Comparison of ENCODE assay signal across 9 cellular contexts in genomic region chr20:32538526-32538918, GRCh38. TPM values are rescaled to one million over a fixed set of nuclear protein-coding genes. Genes with fewer than 3 reads are reported as not detected.
A peak's percentile ranks its signal among the peaks of the same experiment; 100 is the strongest.
DNase-seq lines count a peak whose midpoint lies in the region; ATAC-seq and FAIRE-seq lines count a peak whose summit lies in the region.
"Had no signal": no experiment of that assay in that cellular context is flagged by ENCODE, and none has a peak within 500 bp of the region (broad histone marks: within the 10 kb centered on the region; RNA-seq: fewer than 3 reads in every experiment).

No MANE protein-coding gene starts in this region.

- no peak for FAIRE-seq in RCC 7860 (lab: Jason Lieb, UNC)

- H3K4me3 Mint-ChIP-seq in stimulated activated naive CD8-positive, alpha-beta T cell treated with anti-CD3 and anti-CD28 coated beads, Interleukin-15, amount 100 ng/mL, for 72 hours: peak overlapping the region; percentile 79 to 80

- peak overlapping the region; percentile 43 to 85 for H3K27ac Mint-ChIP-seq in stimulated activated naive CD8-positive, alpha-beta T cell treated with anti-CD3 and anti-CD28 coated beads, Interleukin-15, amount 100 ng/mL, for 72 hours

- intact Hi-C loops in left ventricle myocardium superior (cut with micrococcal nuclease): no loop called here

- no peaks in the 10 kb centered on the region for H3K27me3 Mint-ChIP-seq in stimulated activated naive CD8-positive, alpha-beta T cell treated with anti-CD3 and anti-CD28 coated beads, Interleukin-15, amount 100 ng/mL, for 72 hours

- DNase-seq in NCI-H2081 (lab: John Stamatoyannopoulos, UW) (peak; percentile 38 to 53), NCI-H2081 treated with DMSO at 0.1 percent for 48 hours (lab: John Stamatoyannopoulos, UW) (no peak), left ventricle myocardium superior (no peak), foreskin melanocyte (no peak), RCC 7860 (ENCODE audit: low spot score) (no peak), KG1 (lab: John Stamatoyannopoulos, UW) (no peak)
- DNase-seq in activated T-cell treated with anti-CD3 and anti-CD28 coated beads, Interleukin-2, amount 50 U/mL, for 48 hours: peak; percentile 59 to 64
- no peak for DNase-seq in stimulated activated naive CD8-positive, alpha-beta T cell treated with anti-CD3 and anti-CD28 coated beads, Interleukin-15, amount 100 ng/mL, for 72 hours
- DNase-seq: ACHN had no signal

- ATAC-seq in left ventricle myocardium superior: peak; percentile 5
- no peak for ATAC-seq in stimulated activated naive CD8-positive, alpha-beta T cell treated with anti-CD3 and anti-CD28 coated beads, Interleukin-15, amount 100 ng/mL, for 72 hours

- H3K9me3 Mint-ChIP-seq in stimulated activated naive CD8-positive, alpha-beta T cell treated with anti-CD3 and anti-CD28 coated beads, Interleukin-15, amount 100 ng/mL, for 72 hours: no peaks in the 10 kb centered on the region

- H3K4me1 Mint-ChIP-seq in stimulated activated naive CD8-positive, alpha-beta T cell treated with anti-CD3 and anti-CD28 coated beads, Interleukin-15, amount 100 ng/mL, for 72 hours: peaks cover 94% of the 10 kb centered on the region

RNA-seq across cellular contexts. Expression of gene NOL4L, which starts 46.6 kb away (rescaled TPM):
- total RNA-seq in left ventricle myocardium superior: 5.2 TPM

Comparison
In these comparisons a context has a peak if more than half of its experiments do, and no peak if none do; other contexts are left out.
1. DNase-seq: peak in NCI-H2081 (2 of 2) and activated T-cell treated with anti-CD3 and anti-CD28 coated beads, Interleukin-2, amount 50 U/mL, for 48 hours (2 of 2); none in NCI-H2081 treated with DMSO at 0.1 percent for 48 hours (single experiment), left ventricle myocardium superior (single experiment), stimulated activated naive CD8-positive, alpha-beta T cell treated with anti-CD3 and anti-CD28 coated beads, Interleukin-15, amount 100 ng/mL, for 72 hours (0 of 2), foreskin melanocyte (single experiment), RCC 7860 (single experiment) and KG1 (single experiment).